ENCODE assay signal across 1 cellular context in genomic region chr2:173196638-173197037, GRCh38.
TF ChIP-seq lines count a peak whose summit lies in the region.

No MANE protein-coding gene starts in this region.

TF ChIP-seq in IMR-90, 13 proteins besides CTCF, POLR2A, EP300 and RAD21 (continued from another document):
- TF ChIP-seq CHD1 (IDR thresholded peaks at IDR 0.05; ENCODE audit: low read depth, low read length) (no peak), MAFK (IDR thresholded peaks at IDR 0.05; ENCODE audit: low read depth, low read length) (no peak), BHLHE40 (IDR thresholded peaks at IDR 0.05; ENCODE audit: low read depth, low read length) (no peak), NFE2L2 (IDR thresholded peaks at IDR 0.05; ENCODE audit: low read depth, low read length) (no peak), RFX5 (IDR thresholded peaks at IDR 0.05; ENCODE audit: low read depth, low read length) (no peak), MXI1 (IDR thresholded peaks at IDR 0.05; ENCODE audit: borderline replicate concordance, low read depth, low read length) (no peak), SMC3 (IDR thresholded peaks at IDR 0.05; ENCODE audit: low read depth, low read length) (no peak), USF2 (IDR thresholded peaks at IDR 0.05; ENCODE audit: low read depth, low read length) (no peak)
